In genomic region chr20:62860391-62860923, GRCh38 we compare ENCODE assay signal across 1 cellular context.
TF ChIP-seq lines count a peak whose summit lies in the region.

No MANE protein-coding gene starts in this region.

TF ChIP-seq in K562, 482 proteins besides CTCF, POLR2A, EP300 and RAD21:
- TF ChIP-seq RBFOX2 (IDR thresholded peaks at IDR 0.05; ENCODE audit: low read depth, low read length) (peak; percentile 53; the same call in 1 of the 2 replicates), RNF2 (IDR thresholded peaks at IDR 0.05) (no peak), RCOR1 (IDR thresholded peaks at IDR 0.05; ENCODE audit: borderline replicate concordance in 1 of 2, low read depth in 2 of 2, low read length in 2 of 2) (no peak; a peak in 1 of 4 replicates), MLLT1 (IDR thresholded peaks at IDR 0.05) (no peak), ZNF507 (tag; conservative IDR thresholded peaks at IDR 0.05) (no peak), STAT6 (CRISPR knock-in tag; IDR thresholded peaks at IDR 0.05) (no peak)
